Comparison of ENCODE assay signal across 1 cellular context in the genomic region with DNA sequence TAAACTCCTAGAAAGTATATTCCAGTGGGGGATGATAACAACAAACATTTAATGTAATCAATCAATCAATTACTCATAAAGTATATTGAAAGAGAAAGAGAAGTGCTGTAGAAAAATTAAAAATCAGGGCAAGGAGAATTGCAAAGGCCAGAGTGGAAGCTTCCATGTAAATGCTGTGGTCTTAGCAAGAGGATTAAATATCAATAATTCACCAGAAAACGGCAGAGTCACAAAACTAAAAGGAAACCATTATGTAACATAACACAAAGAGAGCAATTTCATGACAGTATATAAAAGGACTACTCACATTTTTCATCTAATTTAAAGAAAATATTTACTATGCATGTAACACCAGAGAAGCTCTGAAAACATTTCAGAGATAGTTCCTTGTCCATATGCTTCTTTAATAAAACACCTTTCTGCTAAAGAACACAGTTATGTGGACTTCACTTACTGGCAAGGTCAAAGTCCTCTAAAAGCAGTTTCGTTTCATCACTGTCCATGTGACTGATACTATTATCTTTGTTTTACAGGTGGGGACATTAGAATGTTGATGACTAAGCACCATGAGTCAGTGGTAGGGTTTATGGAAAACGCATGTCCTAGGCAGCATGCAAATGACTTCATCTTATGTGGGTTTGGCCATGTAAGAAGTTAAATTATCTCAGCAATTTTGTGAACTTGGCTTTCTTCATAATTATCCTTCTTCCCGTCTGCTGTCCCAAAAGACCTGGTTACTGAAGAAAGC.
TF ChIP-seq lines count a peak whose summit lies in the region.

No MANE protein-coding gene starts in this region.

TF ChIP-seq in HepG2, 621 proteins besides CTCF, POLR2A, EP300 and RAD21 (continued from another document and continues in another):
- TF ChIP-seq, protein P1, sequence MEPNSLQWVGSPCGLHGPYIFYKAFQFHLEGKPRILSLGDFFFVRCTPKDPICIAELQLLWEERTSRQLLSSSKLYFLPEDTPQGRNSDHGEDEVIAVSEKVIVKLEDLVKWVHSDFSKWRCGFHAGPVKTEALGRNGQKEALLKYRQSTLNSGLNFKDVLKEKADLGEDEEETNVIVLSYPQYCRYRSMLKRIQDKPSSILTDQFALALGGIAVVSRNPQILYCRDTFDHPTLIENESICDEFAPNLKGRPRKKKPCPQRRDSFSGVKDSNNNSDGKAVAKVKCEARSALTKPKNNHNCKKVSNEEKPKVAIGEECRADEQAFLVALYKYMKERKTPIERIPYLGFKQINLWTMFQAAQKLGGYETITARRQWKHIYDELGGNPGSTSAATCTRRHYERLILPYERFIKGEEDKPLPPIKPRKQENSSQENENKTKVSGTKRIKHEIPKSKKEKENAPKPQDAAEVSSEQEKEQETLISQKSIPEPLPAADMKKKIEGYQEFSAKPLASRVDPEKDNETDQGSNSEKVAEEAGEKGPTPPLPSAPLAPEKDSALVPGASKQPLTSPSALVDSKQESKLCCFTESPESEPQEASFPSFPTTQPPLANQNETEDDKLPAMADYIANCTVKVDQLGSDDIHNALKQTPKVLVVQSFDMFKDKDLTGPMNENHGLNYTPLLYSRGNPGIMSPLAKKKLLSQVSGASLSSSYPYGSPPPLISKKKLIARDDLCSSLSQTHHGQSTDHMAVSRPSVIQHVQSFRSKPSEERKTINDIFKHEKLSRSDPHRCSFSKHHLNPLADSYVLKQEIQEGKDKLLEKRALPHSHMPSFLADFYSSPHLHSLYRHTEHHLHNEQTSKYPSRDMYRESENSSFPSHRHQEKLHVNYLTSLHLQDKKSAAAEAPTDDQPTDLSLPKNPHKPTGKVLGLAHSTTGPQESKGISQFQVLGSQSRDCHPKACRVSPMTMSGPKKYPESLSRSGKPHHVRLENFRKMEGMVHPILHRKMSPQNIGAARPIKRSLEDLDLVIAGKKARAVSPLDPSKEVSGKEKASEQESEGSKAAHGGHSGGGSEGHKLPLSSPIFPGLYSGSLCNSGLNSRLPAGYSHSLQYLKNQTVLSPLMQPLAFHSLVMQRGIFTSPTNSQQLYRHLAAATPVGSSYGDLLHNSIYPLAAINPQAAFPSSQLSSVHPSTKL (CRISPR knock-in tag; IDR thresholded peaks at IDR 0.05): peak; percentile 91
- TF ChIP-seq, protein P2, sequence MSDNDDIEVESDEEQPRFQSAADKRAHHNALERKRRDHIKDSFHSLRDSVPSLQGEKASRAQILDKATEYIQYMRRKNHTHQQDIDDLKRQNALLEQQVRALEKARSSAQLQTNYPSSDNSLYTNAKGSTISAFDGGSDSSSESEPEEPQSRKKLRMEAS (IDR thresholded peaks at IDR 0.05): peak; percentile 73; the same call in 1 of the 2 replicates
- no peak for TF ChIP-seq ZNF549 (CRISPR knock-in tag; IDR thresholded peaks at IDR 0.05)
- TF ChIP-seq TRIM22 (IDR thresholded peaks at IDR 0.05): no peak
- TF ChIP-seq SPEN (CRISPR knock-in tag; IDR thresholded peaks at IDR 0.05; ENCODE audit: low read depth): no peak
- TF ChIP-seq E2F2 (CRISPR knock-in tag; IDR thresholded peaks at IDR 0.05; ENCODE audit: borderline replicate concordance): no peak
- peak; percentile 53; the same call in 1 of the 2 replicates for TF ChIP-seq FOXK1 (CRISPR knock-in tag; IDR thresholded peaks at IDR 0.05; ENCODE audit: borderline replicate concordance, low read depth)
- TF ChIP-seq PAWR (CRISPR knock-in tag; IDR thresholded peaks at IDR 0.05; ENCODE audit: borderline replicate concordance): no peak
- TF ChIP-seq SOX5 (CRISPR knock-in tag; IDR thresholded peaks at IDR 0.05; ENCODE audit: borderline replicate concordance): peak; percentile 83; the same call in 1 of the 2 replicates
- no peak for TF ChIP-seq ELF4 (CRISPR knock-in tag; IDR thresholded peaks at IDR 0.05; ENCODE audit: borderline replicate concordance)
- TF ChIP-seq, protein P3, sequence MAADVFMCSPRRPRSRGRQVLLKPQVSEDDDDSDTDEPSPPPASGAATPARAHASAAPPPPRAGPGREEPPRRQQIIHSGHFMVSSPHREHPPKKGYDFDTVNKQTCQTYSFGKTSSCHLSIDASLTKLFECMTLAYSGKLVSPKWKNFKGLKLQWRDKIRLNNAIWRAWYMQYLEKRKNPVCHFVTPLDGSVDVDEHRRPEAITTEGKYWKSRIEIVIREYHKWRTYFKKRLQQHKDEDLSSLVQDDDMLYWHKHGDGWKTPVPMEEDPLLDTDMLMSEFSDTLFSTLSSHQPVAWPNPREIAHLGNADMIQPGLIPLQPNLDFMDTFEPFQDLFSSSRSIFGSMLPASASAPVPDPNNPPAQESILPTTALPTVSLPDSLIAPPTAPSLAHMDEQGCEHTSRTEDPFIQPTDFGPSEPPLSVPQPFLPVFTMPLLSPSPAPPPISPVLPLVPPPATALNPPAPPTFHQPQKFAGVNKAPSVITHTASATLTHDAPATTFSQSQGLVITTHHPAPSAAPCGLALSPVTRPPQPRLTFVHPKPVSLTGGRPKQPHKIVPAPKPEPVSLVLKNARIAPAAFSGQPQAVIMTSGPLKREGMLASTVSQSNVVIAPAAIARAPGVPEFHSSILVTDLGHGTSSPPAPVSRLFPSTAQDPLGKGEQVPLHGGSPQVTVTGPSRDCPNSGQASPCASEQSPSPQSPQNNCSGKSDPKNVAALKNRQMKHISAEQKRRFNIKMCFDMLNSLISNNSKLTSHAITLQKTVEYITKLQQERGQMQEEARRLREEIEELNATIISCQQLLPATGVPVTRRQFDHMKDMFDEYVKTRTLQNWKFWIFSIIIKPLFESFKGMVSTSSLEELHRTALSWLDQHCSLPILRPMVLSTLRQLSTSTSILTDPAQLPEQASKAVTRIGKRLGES (CRISPR knock-in tag; IDR thresholded peaks at IDR 0.05; ENCODE audit: borderline replicate concordance): no peak
- TF ChIP-seq CREB1 (IDR thresholded peaks at IDR 0.05): peak; percentile 51; the same call in 1 of the 2 replicates
- peak; percentile 76 for TF ChIP-seq CREB1 (CRISPR knock-in tag; IDR thresholded peaks at IDR 0.05)
- TF ChIP-seq HDAC2 (CRISPR knock-in tag; IDR thresholded peaks at IDR 0.05): peak; percentile 16; the same call in 1 of the 2 replicates
- TF ChIP-seq POGZ (CRISPR knock-in tag; IDR thresholded peaks at IDR 0.05): peak; percentile 92
- TF ChIP-seq NCOA2 (CRISPR knock-in tag; IDR thresholded peaks at IDR 0.05): peak; percentile 60
- no peak for TF ChIP-seq ZNF430 (CRISPR knock-in tag; IDR thresholded peaks at IDR 0.05)
- TF ChIP-seq ATF1 (CRISPR knock-in tag; IDR thresholded peaks at IDR 0.05): 0 out of 2 replicates have a peak, but pooled peaks have one; percentile 24
- TF ChIP-seq FOXA3 (CRISPR knock-in tag; IDR thresholded peaks at IDR 0.05): peak; percentile 47; the same call in 1 of the 2 replicates
- peak; percentile 47; the same call in 1 of the 2 replicates for TF ChIP-seq MED1 (CRISPR knock-in tag; IDR thresholded peaks at IDR 0.05)
- TF ChIP-seq ZNF609 (CRISPR knock-in tag; IDR thresholded peaks at IDR 0.05; ENCODE audit: borderline replicate concordance): no peak
- TF ChIP-seq ARNTL (CRISPR knock-in tag; IDR thresholded peaks at IDR 0.05): peak; percentile 71
- TF ChIP-seq ZNF317 (CRISPR knock-in tag; IDR thresholded peaks at IDR 0.05): peak; percentile 61; the same call in 1 of the 2 replicates
- TF ChIP-seq IKZF4 (CRISPR knock-in tag; IDR thresholded peaks at IDR 0.05; ENCODE audit: borderline replicate concordance, low read depth, not compliant biosample characterization): no peak
- peak; percentile 97 for TF ChIP-seq FOSL2 (CRISPR knock-in tag; IDR thresholded peaks at IDR 0.05)
- no peak for TF ChIP-seq ZNF441 (CRISPR knock-in tag; IDR thresholded peaks at IDR 0.05; ENCODE audit: borderline replicate concordance)
- no peak for TF ChIP-seq KLF11 (CRISPR knock-in tag; IDR thresholded peaks at IDR 0.05)
- TF ChIP-seq GATAD1 (CRISPR knock-in tag; IDR thresholded peaks at IDR 0.05): peak; percentile 16; the same call in 1 of the 2 replicates
- TF ChIP-seq, protein P4, sequence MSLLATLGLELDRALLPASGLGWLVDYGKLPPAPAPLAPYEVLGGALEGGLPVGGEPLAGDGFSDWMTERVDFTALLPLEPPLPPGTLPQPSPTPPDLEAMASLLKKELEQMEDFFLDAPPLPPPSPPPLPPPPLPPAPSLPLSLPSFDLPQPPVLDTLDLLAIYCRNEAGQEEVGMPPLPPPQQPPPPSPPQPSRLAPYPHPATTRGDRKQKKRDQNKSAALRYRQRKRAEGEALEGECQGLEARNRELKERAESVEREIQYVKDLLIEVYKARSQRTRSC (CRISPR knock-in tag; IDR thresholded peaks at IDR 0.05; ENCODE audit: low read depth): no peak
- TF ChIP-seq YEATS2 (CRISPR knock-in tag; IDR thresholded peaks at IDR 0.05; ENCODE audit: borderline replicate concordance): peak; percentile 55; the same call in 1 of the 2 replicates
- no peak for TF ChIP-seq WIZ (CRISPR knock-in tag; IDR thresholded peaks at IDR 0.05)
- no peak for TF ChIP-seq SOX6 (IDR thresholded peaks at IDR 0.05)
- TF ChIP-seq SOX6 (CRISPR knock-in tag; IDR thresholded peaks at IDR 0.05): peak; percentile 76
- TF ChIP-seq, protein P5, sequence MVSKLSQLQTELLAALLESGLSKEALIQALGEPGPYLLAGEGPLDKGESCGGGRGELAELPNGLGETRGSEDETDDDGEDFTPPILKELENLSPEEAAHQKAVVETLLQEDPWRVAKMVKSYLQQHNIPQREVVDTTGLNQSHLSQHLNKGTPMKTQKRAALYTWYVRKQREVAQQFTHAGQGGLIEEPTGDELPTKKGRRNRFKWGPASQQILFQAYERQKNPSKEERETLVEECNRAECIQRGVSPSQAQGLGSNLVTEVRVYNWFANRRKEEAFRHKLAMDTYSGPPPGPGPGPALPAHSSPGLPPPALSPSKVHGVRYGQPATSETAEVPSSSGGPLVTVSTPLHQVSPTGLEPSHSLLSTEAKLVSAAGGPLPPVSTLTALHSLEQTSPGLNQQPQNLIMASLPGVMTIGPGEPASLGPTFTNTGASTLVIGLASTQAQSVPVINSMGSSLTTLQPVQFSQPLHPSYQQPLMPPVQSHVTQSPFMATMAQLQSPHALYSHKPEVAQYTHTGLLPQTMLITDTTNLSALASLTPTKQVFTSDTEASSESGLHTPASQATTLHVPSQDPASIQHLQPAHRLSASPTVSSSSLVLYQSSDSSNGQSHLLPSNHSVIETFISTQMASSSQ (IDR thresholded peaks at IDR 0.05; ENCODE audit: low read depth): peak; percentile 24; the same call in 1 of the 2 replicates
- TF ChIP-seq, protein P5 (CRISPR knock-in tag; IDR thresholded peaks at IDR 0.05; ENCODE audit: borderline replicate concordance): no peak; the same call in 1 of the 2 replicates
- TF ChIP-seq ZNF558 (CRISPR knock-in tag; IDR thresholded peaks at IDR 0.05; ENCODE audit: borderline replicate concordance): no peak
- TF ChIP-seq PCBP2 (optimal IDR thresholded peaks at IDR 0.05; ENCODE audit: low read depth, low read length, poor library complexity, severe bottlenecking): no peak
- peak; percentile 29; the same call in 1 of the 2 replicates for TF ChIP-seq TGIF2 (CRISPR knock-in tag; IDR thresholded peaks at IDR 0.05)
